ENCODE assay signal across 34 cellular contexts in genomic region chr4:165927815-165928214, GRCh38. TPM values are rescaled to one million over a fixed set of nuclear protein-coding genes. Genes with fewer than 3 reads are reported as not detected.
"Had no signal": no experiment of that assay in that cellular context is flagged by ENCODE, and none has a peak within 500 bp of the region (broad histone marks: within the 10 kb centered on the region; RNA-seq: fewer than 3 reads in every experiment).

No MANE protein-coding gene starts in this region.

- H3K4me2 ChIP-seq: hepatocyte had no signal

- H3K4me1 ChIP-seq: ascending aorta, breast epithelium, colonic mucosa, heart right ventricle had no signal

- H2AFZ ChIP-seq: hepatocyte had no signal

- H3K27me3 ChIP-seq: ascending aorta, breast epithelium, cardiac muscle cell, colonic mucosa, esophagus muscularis mucosa, gastroesophageal sphincter, heart right ventricle, hepatocyte had no signal

- H3K36me3 ChIP-seq: ascending aorta, breast epithelium, cardiac muscle cell, colonic mucosa, esophagus muscularis mucosa, gastroesophageal sphincter, heart right ventricle had no signal

- H3K9me3 ChIP-seq: ascending aorta, breast epithelium, colonic mucosa, esophagus muscularis mucosa, gastroesophageal sphincter, heart right ventricle had no signal

- H3K4me3 Mint-ChIP-seq: activated CD4-positive, alpha-beta memory T cell treated with anti-CD3 and anti-CD28 coated beads for 36 hours; activated CD4-positive, alpha-beta T cell treated with anti-CD3 and anti-CD28 coated beads for 36 hours; activated CD4-positive, alpha-beta T cell treated with anti-CD3 and anti-CD28 coated beads, Interleukin-2, amount 10 ng/mL, durations not matched to agents 24 days and 14 days; activated CD8-positive, alpha-beta memory T cell treated with anti-CD3 and anti-CD28 coated beads, Interleukin-2, amount 10 ng/mL, durations not matched to agents 7 days and 5 days; activated CD8-positive, alpha-beta T cell treated with anti-CD3 and anti-CD28 coated beads, Interleukin-2, amount 10 ng/mL, durations not matched to agents 7 days and 5 days; activated naive CD4-positive, alpha-beta T cell treated with anti-CD3 and anti-CD28 coated beads, Interleukin-2, amount 10 ng/mL, durations not matched to agents 7 days and 5 days; activated naive CD8-positive, alpha-beta T cell treated with anti-CD3 and anti-CD28 coated beads, Interleukin-2, amount 10 ng/mL, durations not matched to agents 7 days and 5 days; activated T-helper 1 cell treated with anti-CD3 and anti-CD28 coated beads, Interleukin-12 subunit alpha, Interleukin-12 subunit beta, Interleukin-2, Interleukin-4 antibody, amounts not matched to agents 30 ng/mL and 10 ng/mL and 1 ng/mL, durations not matched to agents 14 hours and 24 hours and 36 hours; brain; T-helper 17 cell; T-helper 2 cell treated with Interferon-gamma antibody and Interleukin-4, amounts not matched to agents 5 μg/mL and 100 μg/mL, for 36 hours had no signal

- H3K27ac Mint-ChIP-seq: activated CD4-positive, alpha-beta memory T cell treated with anti-CD3 and anti-CD28 coated beads for 36 hours; activated CD4-positive, alpha-beta T cell treated with anti-CD3 and anti-CD28 coated beads for 36 hours; activated CD4-positive, alpha-beta T cell treated with anti-CD3 and anti-CD28 coated beads, Interleukin-2, amount 10 ng/mL, durations not matched to agents 24 days and 14 days; activated CD8-positive, alpha-beta memory T cell treated with anti-CD3 and anti-CD28 coated beads, Interleukin-2, amount 10 ng/mL, durations not matched to agents 7 days and 5 days; activated CD8-positive, alpha-beta T cell treated with anti-CD3 and anti-CD28 coated beads, Interleukin-2, amount 10 ng/mL, durations not matched to agents 7 days and 5 days; activated naive CD4-positive, alpha-beta T cell treated with anti-CD3 and anti-CD28 coated beads, Interleukin-2, amount 10 ng/mL, durations not matched to agents 7 days and 5 days; activated naive CD4-positive, alpha-beta T cell treated with anti-CD3 and anti-CD28 coated beads, Interleukin-2, amount 50 U/mL, for 72 hours; activated naive CD8-positive, alpha-beta T cell treated with anti-CD3 and anti-CD28 coated beads, Interleukin-2, amount 10 ng/mL, durations not matched to agents 7 days and 5 days; activated T-helper 1 cell treated with anti-CD3 and anti-CD28 coated beads, Interleukin-12 subunit alpha, Interleukin-12 subunit beta, Interleukin-2, Interleukin-4 antibody, amounts not matched to agents 30 ng/mL and 10 ng/mL and 1 ng/mL, durations not matched to agents 14 hours and 24 hours and 36 hours; brain; T-helper 17 cell; T-helper 2 cell treated with Interferon-gamma antibody and Interleukin-4, amounts not matched to agents 5 μg/mL and 100 μg/mL, for 36 hours had no signal

- H3K27ac ChIP-seq: ascending aorta, breast epithelium, cardiac muscle cell, colonic mucosa, esophagus muscularis mucosa, gastroesophageal sphincter, heart right ventricle, hepatocyte had no signal

- H3K36me3 Mint-ChIP-seq: activated CD4-positive, alpha-beta memory T cell treated with anti-CD3 and anti-CD28 coated beads for 36 hours; activated CD8-positive, alpha-beta memory T cell treated with anti-CD3 and anti-CD28 coated beads, Interleukin-2, amount 10 ng/mL, durations not matched to agents 7 days and 5 days; activated naive CD4-positive, alpha-beta T cell treated with anti-CD3 and anti-CD28 coated beads, Interleukin-2, amount 10 ng/mL, durations not matched to agents 7 days and 5 days; activated naive CD4-positive, alpha-beta T cell treated with anti-CD3 and anti-CD28 coated beads, Interleukin-2, amount 50 U/mL, for 72 hours; activated naive CD8-positive, alpha-beta T cell treated with anti-CD3 and anti-CD28 coated beads, Interleukin-2, amount 10 ng/mL, durations not matched to agents 7 days and 5 days; brain had no signal

- ATAC-seq: activated CD4-positive, alpha-beta T cell treated with anti-CD3 and anti-CD28 coated beads for 36 hours; activated CD8-positive, alpha-beta memory T cell treated with anti-CD3 and anti-CD28 coated beads, Interleukin-2, amount 10 ng/mL, durations not matched to agents 7 days and 5 days; activated CD8-positive, alpha-beta T cell treated with anti-CD3 and anti-CD28 coated beads, Interleukin-2, amount 10 ng/mL, durations not matched to agents 7 days and 5 days; activated naive CD4-positive, alpha-beta T cell treated with anti-CD3 and anti-CD28 coated beads, Interleukin-2, amount 50 U/mL, for 72 hours; gastroesophageal sphincter; heart right ventricle; T-helper 17 cell had no signal

- H3K4me1 Mint-ChIP-seq: activated CD4-positive, alpha-beta T cell treated with anti-CD3 and anti-CD28 coated beads for 36 hours; activated CD4-positive, alpha-beta T cell treated with anti-CD3 and anti-CD28 coated beads, Interleukin-2, amount 10 ng/mL, durations not matched to agents 24 days and 14 days; activated CD8-positive, alpha-beta memory T cell treated with anti-CD3 and anti-CD28 coated beads, Interleukin-2, amount 10 ng/mL, durations not matched to agents 7 days and 5 days; activated naive CD4-positive, alpha-beta T cell treated with anti-CD3 and anti-CD28 coated beads, Interleukin-2, amount 10 ng/mL, durations not matched to agents 7 days and 5 days; activated naive CD8-positive, alpha-beta T cell treated with anti-CD3 and anti-CD28 coated beads, Interleukin-2, amount 10 ng/mL, durations not matched to agents 7 days and 5 days; brain; T-helper 17 cell had no signal

- H3K4me3 ChIP-seq: ascending aorta, breast epithelium, cardiac muscle cell, colonic mucosa, esophagus muscularis mucosa, gastroesophageal sphincter, heart right ventricle, hepatocyte had no signal

- H3K79me2 ChIP-seq: hepatocyte had no signal

- H3K9me3 Mint-ChIP-seq: activated CD4-positive, alpha-beta memory T cell treated with anti-CD3 and anti-CD28 coated beads for 36 hours; activated CD4-positive, alpha-beta T cell treated with anti-CD3 and anti-CD28 coated beads, Interleukin-2, amount 10 ng/mL, durations not matched to agents 24 days and 14 days; activated naive CD4-positive, alpha-beta T cell treated with anti-CD3 and anti-CD28 coated beads, Interleukin-2, amount 10 ng/mL, durations not matched to agents 7 days and 5 days; activated naive CD8-positive, alpha-beta T cell treated with anti-CD3 and anti-CD28 coated beads, Interleukin-2, amount 10 ng/mL, durations not matched to agents 7 days and 5 days; activated T-helper 1 cell treated with anti-CD3 and anti-CD28 coated beads, Interleukin-12 subunit alpha, Interleukin-12 subunit beta, Interleukin-2, Interleukin-4 antibody, amounts not matched to agents 30 ng/mL and 10 ng/mL and 1 ng/mL, durations not matched to agents 14 hours and 24 hours and 36 hours; brain; T-helper 2 cell treated with Interferon-gamma antibody and Interleukin-4, amounts not matched to agents 5 μg/mL and 100 μg/mL, for 36 hours had no signal

- H3K27me3 Mint-ChIP-seq: activated CD4-positive, alpha-beta memory T cell treated with anti-CD3 and anti-CD28 coated beads for 36 hours; activated CD4-positive, alpha-beta T cell treated with anti-CD3 and anti-CD28 coated beads for 36 hours; activated CD4-positive, alpha-beta T cell treated with anti-CD3 and anti-CD28 coated beads, Interleukin-2, amount 10 ng/mL, durations not matched to agents 24 days and 14 days; activated CD8-positive, alpha-beta memory T cell treated with anti-CD3 and anti-CD28 coated beads, Interleukin-2, amount 10 ng/mL, durations not matched to agents 7 days and 5 days; activated naive CD4-positive, alpha-beta T cell treated with anti-CD3 and anti-CD28 coated beads, Interleukin-2, amount 10 ng/mL, durations not matched to agents 7 days and 5 days; activated naive CD8-positive, alpha-beta T cell treated with anti-CD3 and anti-CD28 coated beads, Interleukin-2, amount 10 ng/mL, durations not matched to agents 7 days and 5 days; brain; T-helper 17 cell had no signal

- DNase-seq: activated CD4-positive, alpha-beta memory T cell treated with anti-CD3 and anti-CD28 coated beads for 36 hours; activated CD4-positive, alpha-beta T cell treated with anti-CD3 and anti-CD28 coated beads for 36 hours; activated CD4-positive, alpha-beta T cell treated with anti-CD3 and anti-CD28 coated beads, Interleukin-2, amount 10 ng/mL, durations not matched to agents 24 days and 14 days; activated CD4-positive, CD25-positive, alpha-beta regulatory T cell; activated CD4-positive, CD25-positive, alpha-beta regulatory T cell treated with anti-CD3 and anti-CD28 coated beads, Interleukin-2, amount 50 U/mL, for 72 hours; activated CD8-positive, alpha-beta memory T cell treated with anti-CD3 and anti-CD28 coated beads, Interleukin-2, amount 10 ng/mL, durations not matched to agents 7 days and 5 days; activated CD8-positive, alpha-beta memory T cell treated with anti-CD3 and anti-CD28 coated beads, Interleukin-2, amount 50 U/mL, for 4 hours; activated CD8-positive, alpha-beta T cell treated with anti-CD3 and anti-CD28 coated beads, Interleukin-2, amount 10 ng/mL, durations not matched to agents 7 days and 5 days; activated gamma-delta T cell; activated naive CD4-positive, alpha-beta T cell; activated naive CD4-positive, alpha-beta T cell treated with anti-CD3 and anti-CD28 coated beads, Interleukin-2, amount 10 ng/mL, durations not matched to agents 7 days and 5 days; activated naive CD8-positive, alpha-beta T cell treated with anti-CD3 and anti-CD28 coated beads, Interleukin-2, amount 10 ng/mL, durations not matched to agents 7 days and 5 days; activated T-cell treated with anti-CD3 and anti-CD28 coated beads, Interleukin-2, amount 50 U/mL, for 1 hour; activated T-cell treated with anti-CD3 and anti-CD28 coated beads, Interleukin-2, amount 50 U/mL, for 48 hours; central memory CD4-positive, alpha-beta T cell; cerebellar nuclear complex; colonic mucosa; effector CD8-positive, alpha-beta T cell; erythroblast; foreskin melanocyte; heart right ventricle; T-helper 17 cell; T1000 had no signal

RNA-seq across cellular contexts. Expression of gene TLL1, which starts 54.8 kb away (rescaled TPM):
- total RNA-seq: activated CD4-positive, alpha-beta memory T cell treated with anti-CD3 and anti-CD28 coated beads for 36 hours; activated CD4-positive, alpha-beta T cell treated with anti-CD3 and anti-CD28 coated beads for 36 hours; activated CD4-positive, alpha-beta T cell treated with anti-CD3 and anti-CD28 coated beads, Interleukin-2, amount 10 ng/mL, durations not matched to agents 24 days and 14 days; activated CD8-positive, alpha-beta memory T cell treated with anti-CD3 and anti-CD28 coated beads for 36 hours; activated CD8-positive, alpha-beta memory T cell treated with anti-CD3 and anti-CD28 coated beads, Interleukin-2, amount 10 ng/mL, durations not matched to agents 7 days and 5 days; activated CD8-positive, alpha-beta T cell treated with anti-CD3 and anti-CD28 coated beads, Interleukin-2, amount 10 ng/mL, durations not matched to agents 7 days and 5 days; activated naive CD4-positive, alpha-beta T cell treated with anti-CD3 and anti-CD28 coated beads, Interleukin-2, amount 50 U/mL, for 72 hours; activated naive CD8-positive, alpha-beta T cell treated with anti-CD3 and anti-CD28 coated beads, Interleukin-2, amount 10 ng/mL, durations not matched to agents 7 days and 5 days; activated T-helper 1 cell treated with anti-CD3 and anti-CD28 coated beads, Interleukin-12 subunit alpha, Interleukin-12 subunit beta, Interleukin-2, Interleukin-4 antibody, amounts not matched to agents 30 ng/mL and 10 ng/mL and 1 ng/mL, durations not matched to agents 14 hours and 24 hours and 36 hours; T-helper 17 cell had no signal
- polyA plus RNA-seq: cardiac muscle cell had no signal
